In genomic region chr11:58813693-58814092, GRCh38 we compare ENCODE assay signal across 17 cellular contexts. TPM values are rescaled to one million over a fixed set of nuclear protein-coding genes. Genes with fewer than 3 reads are reported as not detected.
DNase-seq lines count a peak whose midpoint lies in the region; ATAC-seq and TF ChIP-seq lines count a peak whose summit lies in the region.
"Had no signal": no experiment of that assay in that cellular context is flagged by ENCODE, and none has a peak within 500 bp of the region (broad histone marks: within the 10 kb centered on the region; RNA-seq: fewer than 3 reads in every experiment).

No MANE protein-coding gene starts in this region.

- TF ChIP-seq CTCF in fibroblast of mammary gland (conservative IDR thresholded peaks at IDR 0.05; ENCODE audit: control insufficient read depth, insufficient read depth, low read depth, low read length): no peak

- DNase-seq in ELR (ENCODE audit: low read depth) (peak; percentile 19), OCI-M1 (lab: John Stamatoyannopoulos, UW) (peak; percentile 1), fibroblast of mammary gland (ENCODE audit: low read depth) (peak; percentile 18), NCI-H774 (lab: John Stamatoyannopoulos, UW) (no peak), NCI-H2107 (lab: John Stamatoyannopoulos, UW) (no peak)
- DNase-seq in Jurkat, Clone E6-1 (ENCODE audit: low read depth, low spot score): peak; percentile 7
- DNase-seq: CD4-positive, CD25-positive, alpha-beta regulatory T cell; KG1; NCI-H1105 treated with DMSO at 0.1 percent for 48 hours; NCI-H2081 treated with DMSO at 0.1 percent for 48 hours; NCI-H510A; NCI-H748 treated with DMSO at 0.1 percent for 48 hours; NK-92 treated with Interleukin-12 subunit alpha and Interleukin-12 subunit beta, amount 100 ng/mL, for 24 hours; SHP77 treated with DMSO at 0.1 percent for 48 hours; SK-N-SH; T-helper 2 cell had no signal

- H3K4me3 ChIP-seq in Jurkat, Clone E6-1 (ENCODE audit: low read length): no peak overlapping the region
- H3K4me3 ChIP-seq in fibroblast of mammary gland (ENCODE audit: control insufficient read depth, low read depth, low read length): no peak overlapping the region

- no peak for ATAC-seq in HG03354 (IDR thresholded peaks at IDR 0.05; ENCODE audit: poor library complexity, severe bottlenecking, unreplicated experiment)

RNA-seq across cellular contexts. Expression of gene GLYATL2, which starts 30.8 kb away (rescaled TPM):
- polyA plus RNA-seq in Jurkat, Clone E6-1 (2012; ENCODE audit: insufficient read depth, insufficient read length): not detected
- polyA plus RNA-seq: CD4-positive, CD25-positive, alpha-beta regulatory T cell had no signal

Comparison
In these comparisons a context has a peak if more than half of its experiments do, and no peak if none do; other contexts are left out.
1. DNase-seq: peak in ELR (single experiment), Jurkat, Clone E6-1 (single experiment), OCI-M1 (single experiment) and fibroblast of mammary gland (single experiment); none in NCI-H774 (single experiment) and NCI-H2107 (single experiment).